In the genomic region with DNA sequence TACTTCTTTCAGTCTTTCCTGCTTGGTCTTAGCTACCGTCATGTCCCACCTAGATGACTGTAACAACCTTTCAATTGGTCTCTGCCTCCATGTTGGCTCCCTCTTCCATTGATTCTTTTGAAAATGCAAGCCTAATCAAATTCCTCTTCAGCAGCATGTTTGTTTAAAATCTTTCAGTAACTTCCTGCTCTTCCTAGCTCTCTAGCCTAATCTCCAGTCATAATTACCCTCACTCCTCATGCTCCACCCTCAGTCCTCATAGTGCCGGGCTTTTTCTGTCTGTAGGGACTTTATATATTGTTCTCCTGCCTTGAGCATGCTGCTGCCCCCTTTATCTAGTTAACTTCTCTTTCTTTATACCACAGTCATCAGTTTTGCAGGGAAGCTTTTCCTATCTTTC, we compare ENCODE assay signal across 15 cellular contexts. TPM values are rescaled to one million over a fixed set of nuclear protein-coding genes. Genes with fewer than 3 reads are reported as not detected.
A peak's percentile ranks its signal among the peaks of the same experiment; 100 is the strongest.
DNase-seq lines count a peak whose midpoint lies in the region; ATAC-seq and TF ChIP-seq lines count a peak whose summit lies in the region.
"Had no signal": no experiment of that assay in that cellular context is flagged by ENCODE, and none has a peak within 500 bp of the region (broad histone marks: within the 10 kb centered on the region; RNA-seq: fewer than 3 reads in every experiment).

No MANE protein-coding gene starts in this region.

- H3K9me3 ChIP-seq in mesenchymal stem cell (ENCODE audit: control insufficient read depth, low read length) (no peaks in the 10 kb centered on the region), ascending aorta (no peaks in the 10 kb centered on the region)

- no peak overlapping the region for H2BK12ac ChIP-seq in mesenchymal stem cell (ENCODE audit: low read length in 2 of 2)

- peaks cover 20% of the 10 kb centered on the region for H3K79me1 ChIP-seq in mesenchymal stem cell (replicated peaks; ENCODE audit: low read length, poor library complexity, severe bottlenecking)

- H2BK15ac ChIP-seq in mesenchymal stem cell (ENCODE audit: low read depth, poor library complexity, severe bottlenecking), result no peak overlapping the region

- in situ Hi-C loops in GM13977 (cut with MboI; ENCODE audit: low pct_unique_long_range_greater_than_20kb, low sequenced_read_pairs, unreplicated experiment), result no loop called here

- no peak overlapping the region for H3K4me3 Mint-ChIP-seq in activated naive CD4-positive, alpha-beta T cell treated with anti-CD3 and anti-CD28 coated beads, Interleukin-2, amount 50 U/mL, for 24 hours
- peak overlapping the region in 1 of 5 experiments; percentile 17 for H3K4me3 Mint-ChIP-seq in brain

- H2AK5ac ChIP-seq in mesenchymal stem cell (ENCODE audit: low read length, severe bottlenecking), result no peak overlapping the region

- H3K27me3 Mint-ChIP-seq in activated naive CD4-positive, alpha-beta T cell treated with anti-CD3 and anti-CD28 coated beads, Interleukin-2, amount 50 U/mL, for 24 hours, result no peaks in the 10 kb centered on the region
- H3K27me3 Mint-ChIP-seq in brain, result no peaks in the 10 kb centered on the region

- H3K4me2 ChIP-seq in mesenchymal stem cell (ENCODE audit: low read length, poor library complexity, severe bottlenecking), result no peak overlapping the region

- no peak overlapping the region for H3K4ac ChIP-seq in mesenchymal stem cell (ENCODE audit: low read depth in 1 of 2, low read length in 2 of 2)

- H3K36me3 ChIP-seq in mesenchymal stem cell (ENCODE audit: control insufficient read depth in 1 of 2, insufficient read depth in 2 of 2, low read depth in 1 of 2, low read length in 2 of 2) (peaks cover 0 to 3% of the 10 kb centered on the region in 2 experiments), ascending aorta (no peaks in the 10 kb centered on the region)

- TF ChIP-seq CTCF in brain (conservative IDR thresholded peaks at IDR 0.05), result no peak
- TF ChIP-seq CTCF in GM13977 (IDR thresholded peaks at IDR 0.05; ENCODE audit: extremely low read depth, insufficient read depth, missing control alignments), result no peak
- no peak for TF ChIP-seq CTCF in ascending aorta (IDR thresholded peaks at IDR 0.05)

- H3K9me3 Mint-ChIP-seq in activated naive CD4-positive, alpha-beta T cell treated with anti-CD3 and anti-CD28 coated beads, Interleukin-2, amount 50 U/mL, for 24 hours, result no peaks in the 10 kb centered on the region
- H3K9me3 Mint-ChIP-seq in brain, result peaks cover 0 to 12% (median 0%) of the 10 kb centered on the region in 5 experiments

- peak overlapping the region in 1 of 2 experiments; percentile 50 for H3K18ac ChIP-seq in mesenchymal stem cell (ENCODE audit: low read depth in 1 of 2, low read length in 2 of 2)

- H4K8ac ChIP-seq in mesenchymal stem cell (ENCODE audit: low read length), result no peak overlapping the region

- 62% methylated on average over 2 of the region's 2 CpGs for WGBS in mesenchymal stem cell

- no peaks in the 10 kb centered on the region for H3K27me3 ChIP-seq in mesenchymal stem cell (ENCODE audit: control insufficient read depth in 1 of 2, insufficient read depth in 1 of 2, low read length in 2 of 2)
- no peaks in the 10 kb centered on the region for H3K27me3 ChIP-seq in ascending aorta

- H3K36me3 Mint-ChIP-seq in activated naive CD4-positive, alpha-beta T cell treated with anti-CD3 and anti-CD28 coated beads, Interleukin-2, amount 50 U/mL, for 24 hours, result peaks cover 5% of the 10 kb centered on the region
- H3K36me3 Mint-ChIP-seq in brain, result peaks cover 28% of the 10 kb centered on the region

- H3K27ac ChIP-seq in mesenchymal stem cell (ENCODE audit: low read length, poor library complexity, severe bottlenecking), result no peak overlapping the region
- H3K27ac ChIP-seq in ascending aorta, result no peak overlapping the region
- H3K27ac ChIP-seq: 22Rv1 had no signal

- H3K4me3 ChIP-seq in mesenchymal stem cell (ENCODE audit: insufficient read depth in 1 of 2, low read depth in 1 of 2, low read length in 2 of 2) (no peak overlapping the region), ascending aorta (no peak overlapping the region)

- H3K4me1 ChIP-seq in mesenchymal stem cell (ENCODE audit: control insufficient read depth, insufficient read depth, low read depth, low read length) (peaks cover 5% of the 10 kb centered on the region), ascending aorta (peaks cover 0 to 21% of the 10 kb centered on the region in 2 donors)

- ATAC-seq in activated CD4-positive, CD25-positive, alpha-beta regulatory T cell treated with anti-CD3 and anti-CD28 coated beads, Interleukin-2, amount 50 U/mL, for 24 hours, result no peak
- no peak for ATAC-seq in HG03039 (IDR thresholded peaks at IDR 0.05; ENCODE audit: unreplicated experiment)

- H2BK120ac ChIP-seq in mesenchymal stem cell (ENCODE audit: low read depth, low read length), result no peak overlapping the region

- no peak overlapping the region for H3K23ac ChIP-seq in mesenchymal stem cell (ENCODE audit: low read length in 2 of 2)

- no peak overlapping the region for H3K9ac ChIP-seq in mesenchymal stem cell (ENCODE audit: low read length)

- intact Hi-C loops in ascending aorta (cut with DNase I), result no loop called here

- peaks cover 14% of the 10 kb centered on the region for H3K4me1 Mint-ChIP-seq in activated naive CD4-positive, alpha-beta T cell treated with anti-CD3 and anti-CD28 coated beads, Interleukin-2, amount 50 U/mL, for 24 hours
- H3K4me1 Mint-ChIP-seq in brain, result peaks cover 25% of the 10 kb centered on the region

- no peak for DNase-seq in activated naive CD4-positive, alpha-beta T cell treated with Interleukin-2 at 50 U/mL for 16 hours
- DNase-seq in mesenchymal stem cell (peak; percentile 23), GM13977 (ENCODE audit: low spot score) (no peak), ascending aorta (ENCODE audit: low spot score in 2 of 2) (no peak)
- DNase-seq: C1 segment of cervical spinal cord, Kasumi-1, NCI-H1105 treated with DMSO at 0.1 percent for 48 hours, NCI-H187, NCI-H510A, SIG-M5 had no signal

- no peak overlapping the region for H3K14ac ChIP-seq in mesenchymal stem cell (ENCODE audit: low read length in 2 of 2)

- no peak overlapping the region for H2BK5ac ChIP-seq in mesenchymal stem cell (ENCODE audit: low read depth, low read length, poor library complexity, severe bottlenecking)

- H4K91ac ChIP-seq in mesenchymal stem cell (ENCODE audit: low read length), result no peak overlapping the region

- peak overlapping the region; percentile 68 for H3K27ac Mint-ChIP-seq in activated naive CD4-positive, alpha-beta T cell treated with anti-CD3 and anti-CD28 coated beads, Interleukin-2, amount 50 U/mL, for 24 hours
- H3K27ac Mint-ChIP-seq in brain, result peak overlapping the region in 3 of 5 experiments; percentile 14 to 80 (median 29)

- H2AFZ ChIP-seq in mesenchymal stem cell (ENCODE audit: low read depth, low read length), result no peak overlapping the region

RNA-seq across cellular contexts. Expression of a gene that starts 12.1 kb away (rescaled TPM):
- 2.2 TPM for polyA plus RNA-seq in brain (ENCODE audit: insufficient read depth, low read depth, low replicate concordance)
- 12.1 TPM for polyA plus RNA-seq in mesenchymal stem cell (2013, experiment 1 of 2)
- 13.1 TPM for polyA plus RNA-seq in mesenchymal stem cell (2013, experiment 2 of 2)
- 18.7 TPM for total RNA-seq in ascending aorta

RNA-seq across cellular contexts. Expression of a gene that starts 17.7 kb away (rescaled TPM):
- 6.2 TPM for polyA plus RNA-seq in brain (ENCODE audit: insufficient read depth, low read depth, low replicate concordance)
- 32.2 TPM for polyA plus RNA-seq in mesenchymal stem cell (2013, experiment 1 of 2)
- 30.9 TPM for polyA plus RNA-seq in mesenchymal stem cell (2013, experiment 2 of 2)
- total RNA-seq in ascending aorta, result 27.7 TPM
